In genomic region chr4:6017030-6017429, GRCh38 we compare ENCODE assay signal across 19 cellular contexts. TPM values are rescaled to one million over a fixed set of nuclear protein-coding genes. Genes with fewer than 3 reads are reported as not detected.
A peak's percentile ranks its signal among the peaks of the same experiment; 100 is the strongest.
DNase-seq lines count a peak whose midpoint lies in the region; ATAC-seq, FAIRE-seq and TF ChIP-seq lines count a peak whose summit lies in the region.
"Had no signal": no experiment of that assay in that cellular context is flagged by ENCODE, and none has a peak within 500 bp of the region (broad histone marks: within the 10 kb centered on the region; RNA-seq: fewer than 3 reads in every experiment).

No MANE protein-coding gene starts in this region.

- peak; percentile 28 for DNase-seq in natural killer cell treated with Interleukin-12 subunit alpha and Interleukin-12 subunit beta and Interleukin-15 and Interleukin-18, amount 100 ng/mL, for 72 hours (ENCODE audit: low spot score)
- DNase-seq in natural killer cell, result no peak
- DNase-seq in HepG2 (ENCODE audit: low spot score), result peak; percentile 66
- peak; percentile 45 for DNase-seq in small intestine
- no peak for DNase-seq in mesenchymal stem cell
- DNase-seq: CD8-positive, alpha-beta memory T cell; DMS79 had no signal

- WGBS in HepG2 (ENCODE audit: low lambda C conversion rate), result 0% methylated on average over 9 of the region's 10 CpGs
- 19 to 60% (median 37%) methylated on average over 10 of the region's 10 CpGs for WGBS in small intestine, 3 donors
- 73% methylated on average over 10 of the region's 10 CpGs for WGBS in mesenchymal stem cell

- H3K9me3 Mint-ChIP-seq in natural killer cell treated with Interleukin-12 subunit alpha and Interleukin-12 subunit beta and Interleukin-15 and Interleukin-18, amount 100 ng/mL, for 72 hours, result no peaks in the 10 kb centered on the region
- H3K9me3 Mint-ChIP-seq in natural killer cell, result no peaks in the 10 kb centered on the region
- H3K9me3 Mint-ChIP-seq: CD8-positive, alpha-beta memory T cell had no signal

- H3K4me3 Mint-ChIP-seq in natural killer cell treated with Interleukin-12 subunit alpha and Interleukin-12 subunit beta and Interleukin-15 and Interleukin-18, amount 100 ng/mL, for 72 hours, result no peak overlapping the region
- no peak overlapping the region for H3K4me3 Mint-ChIP-seq in natural killer cell
- H3K4me3 Mint-ChIP-seq: CD8-positive, alpha-beta memory T cell; IgD-negative memory B cell had no signal

- H3K4me2 ChIP-seq in HepG2 (ENCODE audit: low read depth, low read length), result no peak overlapping the region
- no peak overlapping the region for H3K4me2 ChIP-seq in mesenchymal stem cell (ENCODE audit: low read length, poor library complexity, severe bottlenecking)
- H3K4me2 ChIP-seq: BLaER1 had no signal

- H3K36me3 ChIP-seq in HepG2 (replicated peaks in 1 of 2; ENCODE audit: control insufficient read depth in 1 of 2, insufficient read depth in 2 of 2, low read length in 2 of 2) (no peaks in the 10 kb centered on the region), small intestine (ENCODE audit: control insufficient read depth in 2 of 2, insufficient read depth in 2 of 2, low read length in 2 of 2) (no peaks in the 10 kb centered on the region), mesenchymal stem cell (ENCODE audit: control insufficient read depth in 1 of 2, insufficient read depth in 2 of 2, low read depth in 1 of 2, low read length in 2 of 2) (no peaks in the 10 kb centered on the region)
- H3K36me3 ChIP-seq: BLaER1 had no signal

- H3K36me3 Mint-ChIP-seq in natural killer cell treated with Interleukin-12 subunit alpha and Interleukin-12 subunit beta and Interleukin-15 and Interleukin-18, amount 100 ng/mL, for 72 hours, result no peaks in the 10 kb centered on the region
- no peaks in the 10 kb centered on the region for H3K36me3 Mint-ChIP-seq in natural killer cell
- H3K36me3 Mint-ChIP-seq: CD8-positive, alpha-beta memory T cell had no signal

- no peak for TF ChIP-seq RAD21 in HepG2 (CRISPR knock-in tag; IDR thresholded peaks at IDR 0.05)

- peaks cover 0 to 11% of the 10 kb centered on the region in 2 donors for H3K27me3 Mint-ChIP-seq in natural killer cell treated with Interleukin-12 subunit alpha and Interleukin-12 subunit beta and Interleukin-15 and Interleukin-18, amount 100 ng/mL, for 72 hours
- H3K27me3 Mint-ChIP-seq in natural killer cell (ENCODE audit: low read depth in 2 of 2), result peaks cover 5 to 10% of the 10 kb centered on the region in 2 donors
- H3K27me3 Mint-ChIP-seq: CD8-positive, alpha-beta memory T cell had no signal

- H3K9ac ChIP-seq in HepG2 (ENCODE audit: insufficient read depth, low read depth, low read length), result no peak overlapping the region
- H3K9ac ChIP-seq in mesenchymal stem cell (ENCODE audit: low read length), result no peak overlapping the region
- H3K9ac ChIP-seq: BLaER1 had no signal

- H3K4me3 ChIP-seq in HepG2 (replicated peaks in 1 of 3; ENCODE audit: insufficient read depth in 1 of 3, low read depth in 2 of 3, low read length in 3 of 3), result no peak overlapping the region
- no peak overlapping the region for H3K4me3 ChIP-seq in small intestine (ENCODE audit: low read depth in 1 of 2, low read length in 2 of 2)
- H3K4me3 ChIP-seq in mesenchymal stem cell (ENCODE audit: insufficient read depth in 1 of 2, low read depth in 1 of 2, low read length in 2 of 2), result no peak overlapping the region
- H3K4me3 ChIP-seq: BLaER1 had no signal

- no peak overlapping the region for H4K8ac ChIP-seq in mesenchymal stem cell (ENCODE audit: low read length)

- BruUV-seq in HepG2 (replicated peaks; lab: Mats Ljungman, UMichigan), result no TSS peak

- no peak overlapping the region for H2BK12ac ChIP-seq in mesenchymal stem cell (ENCODE audit: low read length in 2 of 2)

- H3K79me2 ChIP-seq in HepG2 (ENCODE audit: insufficient read depth, low read length), result no peaks in the 10 kb centered on the region

- no peak overlapping the region for H3K23ac ChIP-seq in mesenchymal stem cell (ENCODE audit: low read length in 2 of 2)

- no peak overlapping the region for H2BK120ac ChIP-seq in mesenchymal stem cell (ENCODE audit: low read depth, low read length)

- no peak overlapping the region for H3K14ac ChIP-seq in mesenchymal stem cell (ENCODE audit: low read length in 2 of 2)

- H3K27ac ChIP-seq in angular gyrus (ENCODE audit: low read depth, low read length) (peak overlapping the region; percentile 3), HepG2 (ENCODE audit: extremely low read length, insufficient read depth, low read length) (no peak overlapping the region), small intestine (ENCODE audit: low read depth in 1 of 2, low read length in 1 of 2) (no peak overlapping the region), mesenchymal stem cell (ENCODE audit: low read length, poor library complexity, severe bottlenecking) (no peak overlapping the region)
- H3K27ac ChIP-seq: 22Rv1, BLaER1, HL-60 had no signal

- no peak overlapping the region for H3K27ac Mint-ChIP-seq in natural killer cell treated with Interleukin-12 subunit alpha and Interleukin-12 subunit beta and Interleukin-15 and Interleukin-18, amount 100 ng/mL, for 72 hours
- H3K27ac Mint-ChIP-seq in natural killer cell, result no peak overlapping the region
- H3K27ac Mint-ChIP-seq: IgD-negative memory B cell had no signal

- H3K4ac ChIP-seq in mesenchymal stem cell (ENCODE audit: low read depth in 1 of 2, low read length in 2 of 2), result no peak overlapping the region

- H3K27me3 ChIP-seq in HepG2 (ENCODE audit: control insufficient read depth in 1 of 2, insufficient read depth in 2 of 2, low read length in 2 of 2) (peaks cover 6 to 18% of the 10 kb centered on the region in 2 experiments; a peak in 2 of 5 replicates), small intestine (ENCODE audit: control insufficient read depth in 2 of 2, insufficient read depth in 2 of 2, low read length in 2 of 2) (no peaks in the 10 kb centered on the region), mesenchymal stem cell (ENCODE audit: control insufficient read depth in 1 of 2, insufficient read depth in 1 of 2, low read length in 2 of 2) (peaks cover 9 to 43% of the 10 kb centered on the region in 2 experiments)
- H3K27me3 ChIP-seq: BLaER1 had no signal

- ATAC-seq in natural killer cell treated with Interleukin-12 subunit alpha and Interleukin-12 subunit beta and Interleukin-15 and Interleukin-18, amount 100 ng/mL, for 72 hours, result no peak
- no peak for ATAC-seq in natural killer cell
- peak; percentile 97 for ATAC-seq in HepG2
- no peak for ATAC-seq in HG03442 (IDR thresholded peaks at IDR 0.05; ENCODE audit: unreplicated experiment)
- ATAC-seq in GM18502 (IDR thresholded peaks at IDR 0.05; ENCODE audit: poor library complexity, unreplicated experiment), result no peak
- ATAC-seq: HCT116 had no signal

- H4K20me1 ChIP-seq in HepG2 (ENCODE audit: insufficient read depth, low read length), result no peaks in the 10 kb centered on the region
- H4K20me1 ChIP-seq: BLaER1 had no signal

- no peak overlapping the region for H2BK5ac ChIP-seq in mesenchymal stem cell (ENCODE audit: low read depth, low read length, poor library complexity, severe bottlenecking)

- POLR2A ChIA-PET in HepG2 (lab: Yijun Ruan, JAX), result no interaction called here

- no peak for TF ChIP-seq EP300 in HepG2 (IDR thresholded peaks at IDR 0.05; ENCODE audit: low read depth in 2 of 2, low read length in 2 of 2)
- no peak for TF ChIP-seq EP300 in HepG2 (CRISPR knock-in tag; IDR thresholded peaks at IDR 0.05; ENCODE audit: borderline replicate concordance)

- TF ChIP-seq CTCF in natural killer cell (IDR thresholded peaks at IDR 0.05) (no peak), HepG2 (CRISPR knock-in tag; IDR thresholded peaks at IDR 0.05) (0 out of 2 replicates have a peak, but pooled peaks have one; percentile 25)

- no peak overlapping the region for H4K91ac ChIP-seq in mesenchymal stem cell (ENCODE audit: low read length)

- peaks cover 14% of the 10 kb centered on the region for H3K4me1 ChIP-seq in HepG2 (ENCODE audit: insufficient read depth, low read length)
- H3K4me1 ChIP-seq in small intestine (ENCODE audit: control insufficient read depth in 2 of 2, insufficient read depth in 1 of 2, low read depth in 1 of 2, low read length in 1 of 2), result no peaks in the 10 kb centered on the region
- H3K4me1 ChIP-seq in mesenchymal stem cell (ENCODE audit: control insufficient read depth, insufficient read depth, low read depth, low read length), result no peaks in the 10 kb centered on the region

- no peak overlapping the region for H2BK15ac ChIP-seq in mesenchymal stem cell (ENCODE audit: low read depth, poor library complexity, severe bottlenecking)

- H3K79me1 ChIP-seq in mesenchymal stem cell (replicated peaks; ENCODE audit: low read length, poor library complexity, severe bottlenecking), result no peaks in the 10 kb centered on the region

- no peaks in the 10 kb centered on the region for H3K9me3 ChIP-seq in HepG2 (ENCODE audit: low read length)
- no peaks in the 10 kb centered on the region for H3K9me3 ChIP-seq in small intestine (ENCODE audit: control insufficient read depth, low read depth)
- H3K9me3 ChIP-seq in mesenchymal stem cell (ENCODE audit: control insufficient read depth, low read length), result no peaks in the 10 kb centered on the region
- H3K9me3 ChIP-seq: BLaER1 had no signal

- in situ Hi-C loops in HepG2 (cut with HindIII; ENCODE audit: extremely low pct_ligation_motif_present, low pct_unique_long_range_greater_than_20kb), result no loop called here

- no peak overlapping the region for H3K18ac ChIP-seq in mesenchymal stem cell (ENCODE audit: low read depth in 1 of 2, low read length in 2 of 2)

- no peak for TF ChIP-seq POLR2A in HepG2 (IDR thresholded peaks at IDR 0.05; ENCODE audit: insufficient read depth in 1 of 2, low read depth in 2 of 2, low read length in 2 of 2)

- H2AK5ac ChIP-seq in mesenchymal stem cell (ENCODE audit: low read length, severe bottlenecking), result no peak overlapping the region

- intact Hi-C loops in natural killer cell (cut with micrococcal nuclease), result no loop called here
- intact Hi-C loops in HepG2 (cut with micrococcal nuclease; ENCODE audit: unreplicated experiment), result no loop called here

- peaks cover 4 to 6% of the 10 kb centered on the region in 2 donors for H3K4me1 Mint-ChIP-seq in natural killer cell treated with Interleukin-12 subunit alpha and Interleukin-12 subunit beta and Interleukin-15 and Interleukin-18, amount 100 ng/mL, for 72 hours (ENCODE audit: low read depth in 2 of 2)
- no peaks in the 10 kb centered on the region for H3K4me1 Mint-ChIP-seq in natural killer cell

- FAIRE-seq in HepG2 (lab: Jason Lieb, UNC), result peak; percentile 46
- FAIRE-seq in small intestine (lab: Jason Lieb, UNC), result no peak
- FAIRE-seq: G401.6, GM12892, GM19239 had no signal

- CTCF ChIA-PET in HepG2 (lab: Yijun Ruan, JAX; ENCODE audit: low intra/inter-chr PET ratio, low total read pairs), result no interaction called here

- no peak overlapping the region for H2AFZ ChIP-seq in HepG2 (ENCODE audit: low read length)
- no peak overlapping the region for H2AFZ ChIP-seq in mesenchymal stem cell (ENCODE audit: low read depth, low read length)

RNA-seq across cellular contexts. Expression of gene C4orf50, which starts 1.2 kb away (rescaled TPM):
- 1 to 10 TPM in 1 of 2 donors, under 1 TPM in 1; 0.81 to 6.9 TPM for total RNA-seq in natural killer cell treated with Interleukin-12 subunit alpha and Interleukin-12 subunit beta and Interleukin-15 and Interleukin-18, amount 100 ng/mL, for 72 hours
- total RNA-seq in natural killer cell (1 to 10 TPM in 2 of 3 donors, under 1 TPM in 1; 0.63 to 2.7 (median 1.8) TPM), HepG2 (2016; rRNA removed; fragmentation: Illumina TruSeq; extraction: Trizol) (not detected in 2 replicates)
- not detected in 2 replicates for total RNA-seq in HepG2 (2016; cell fraction: cytosol; rRNA removed; fragmentation: Illumina TruSeq; extraction: Trizol; ENCODE audit: low read depth)
- total RNA-seq in HepG2 (2016; cell fraction: insoluble cytoplasmic fraction; rRNA removed; fragmentation: Illumina TruSeq; extraction: Trizol), result not detected in 2 replicates
- total RNA-seq in HepG2 (2016; cell fraction: membrane; rRNA removed; fragmentation: Illumina TruSeq; extraction: Trizol), result not detected in 2 replicates
- total RNA-seq in HepG2 (2016; cell fraction: nucleus; rRNA removed; fragmentation: Illumina TruSeq; extraction: Trizol), result not detected in 2 replicates
- polyA plus RNA-seq in HepG2 (2011; rRNA removed) (not detected in 2 replicates), small intestine (under 1 TPM in 1 of 3 donors, not detected in 2; 0.49 TPM)
- under 0.01 TPM in 1 of 2 replicates, not detected in the other for polyA plus RNA-seq in HepG2 (2011; cell fraction: cytosol; rRNA removed)
- polyA plus RNA-seq in HepG2 (2011; cell fraction: nucleus; rRNA removed), result not detected in 2 replicates
- not detected in 2 replicates for polyA plus RNA-seq in HepG2 (2012)
- not detected in 2 replicates for polyA plus RNA-seq in HepG2 (2016; cell fraction: cytosol; fragmentation: Illumina TruSeq; extraction: Trizol; ENCODE audit: low read depth)
- not detected in 2 replicates for polyA plus RNA-seq in HepG2 (2016; cell fraction: insoluble cytoplasmic fraction; fragmentation: Illumina TruSeq; extraction: Trizol; ENCODE audit: low read depth)
- polyA plus RNA-seq in HepG2 (2016; cell fraction: membrane; fragmentation: Illumina TruSeq; extraction: Trizol; ENCODE audit: low read depth), result not detected in 2 replicates
- not detected in 2 replicates for polyA plus RNA-seq in HepG2 (2016; cell fraction: nucleus; fragmentation: Illumina TruSeq; extraction: Trizol; ENCODE audit: insufficient read depth, low read depth)
- polyA minus RNA-seq in HepG2 (2011; rRNA and poly(A)+ RNA removed; ENCODE audit: low replicate concordance), result 0.02 TPM in 1 of 2 replicates, not detected in the other
- not detected in 2 replicates for polyA minus RNA-seq in HepG2 (2011; cell fraction: cytosol; rRNA and poly(A)+ RNA removed)
- not detected in 2 replicates for polyA minus RNA-seq in HepG2 (2011; cell fraction: nucleus; rRNA and poly(A)+ RNA removed)
- not detected for polyA plus RNA-seq in mesenchymal stem cell (2013, experiment 1 of 2)
- polyA plus RNA-seq in mesenchymal stem cell (2013, experiment 2 of 2), result not detected
- total RNA-seq: A673 had no signal
- polyA plus RNA-seq: IgD-negative memory B cell had no signal

Comparison
In these comparisons a context has a peak if more than half of its experiments do, and no peak if none do; other contexts are left out.
1. DNase-seq: peak in natural killer cell treated with Interleukin-12 subunit alpha and Interleukin-12 subunit beta and Interleukin-15 and Interleukin-18, amount 100 ng/mL, for 72 hours (single experiment), HepG2 (single experiment) and small intestine (single experiment); none in natural killer cell (single experiment) and mesenchymal stem cell (single experiment).